Comparison of ENCODE assay signal across 12 cellular contexts in genomic region chr6:52904562-52905279, GRCh38. TPM values are rescaled to one million over a fixed set of nuclear protein-coding genes. Genes with fewer than 3 reads are reported as not detected.
A peak's percentile ranks its signal among the peaks of the same experiment; 100 is the strongest.
DNase-seq lines count a peak whose midpoint lies in the region; ATAC-seq and TF ChIP-seq lines count a peak whose summit lies in the region.
"Had no signal": no experiment of that assay in that cellular context is flagged by ENCODE, and none has a peak within 500 bp of the region (broad histone marks: within the 10 kb centered on the region; RNA-seq: fewer than 3 reads in every experiment).

No MANE protein-coding gene starts in this region.

- H3K36me3 Mint-ChIP-seq in activated CD8-positive, alpha-beta memory T cell treated with anti-CD3 and anti-CD28 coated beads, Interleukin-2, amount 10 ng/mL, durations not matched to agents 7 days and 5 days: no peaks in the 10 kb centered on the region
- H3K36me3 Mint-ChIP-seq: T-cell had no signal

- CTCF ChIA-PET in activated CD8-positive, alpha-beta memory T cell treated with anti-CD3 and anti-CD28 coated beads, Interleukin-2, amount 10 ng/mL, durations not matched to agents 7 days and 5 days (lab: Charles Lee): no interaction called here

- peaks cover 6% of the 10 kb centered on the region for H3K27me3 Mint-ChIP-seq in activated CD8-positive, alpha-beta memory T cell treated with anti-CD3 and anti-CD28 coated beads, Interleukin-2, amount 10 ng/mL, durations not matched to agents 7 days and 5 days

- in situ Hi-C loops in KBM-7 (cut with MboI; ENCODE audit: low pct_unique_long_range_greater_than_20kb, low sequenced_read_pairs): no loop called here
- in situ Hi-C loops in brain microvascular endothelial cell (cut with HindIII; ENCODE audit: low pct_ligation_motif_present, low sequenced_read_pairs): no loop called here

- ATAC-seq in mucosa of descending colon: peak; percentile 56
- ATAC-seq in HG03196 (IDR thresholded peaks at IDR 0.05; ENCODE audit: unreplicated experiment): no peak
- ATAC-seq in activated CD8-positive, alpha-beta memory T cell treated with anti-CD3 and anti-CD28 coated beads, Interleukin-2, amount 10 ng/mL, durations not matched to agents 7 days and 5 days: no peak
- no peak for ATAC-seq in GM19328 (IDR thresholded peaks at IDR 0.05; ENCODE audit: unreplicated experiment)
- ATAC-seq: T-cell had no signal

- no peaks in the 10 kb centered on the region for H3K4me1 ChIP-seq in mucosa of descending colon (ENCODE audit: low read depth)

- intact Hi-C loops in mucosa of descending colon (cut with DNase I, micrococcal nuclease): no loop called here

- no peak overlapping the region for H3K27ac Mint-ChIP-seq in activated CD8-positive, alpha-beta memory T cell treated with anti-CD3 and anti-CD28 coated beads, Interleukin-2, amount 10 ng/mL, durations not matched to agents 7 days and 5 days
- H3K27ac Mint-ChIP-seq: T-cell had no signal

- H3K4me1 Mint-ChIP-seq in activated CD8-positive, alpha-beta memory T cell treated with anti-CD3 and anti-CD28 coated beads, Interleukin-2, amount 10 ng/mL, durations not matched to agents 7 days and 5 days: no peaks in the 10 kb centered on the region
- H3K4me1 Mint-ChIP-seq: T-cell had no signal

- H3K27ac ChIP-seq in brain microvascular endothelial cell: no peak overlapping the region

- no peaks in the 10 kb centered on the region for H3K9me3 ChIP-seq in mucosa of descending colon

- TF ChIP-seq CTCF in brain microvascular endothelial cell (IDR thresholded peaks at IDR 0.05; ENCODE audit: low read depth, low read length, missing control alignments): peak; percentile 50
- peak; percentile 9 for TF ChIP-seq CTCF in mucosa of descending colon (IDR thresholded peaks at IDR 0.05)

- H3K27me3 ChIP-seq in brain microvascular endothelial cell (replicated peaks): no peaks in the 10 kb centered on the region

- no peaks in the 10 kb centered on the region for H3K9me3 Mint-ChIP-seq in activated CD8-positive, alpha-beta memory T cell treated with anti-CD3 and anti-CD28 coated beads, Interleukin-2, amount 10 ng/mL, durations not matched to agents 7 days and 5 days (ENCODE audit: low read depth)

- peak; percentile 43 for DNase-seq in ELR (ENCODE audit: low read depth)
- peak; percentile 9 for DNase-seq in KBM-7
- no peak for DNase-seq in brain microvascular endothelial cell
- DNase-seq in mucosa of descending colon: peak in 1 of 3 donors; percentile 13
- no peak for DNase-seq in activated CD8-positive, alpha-beta memory T cell treated with anti-CD3 and anti-CD28 coated beads, Interleukin-2, amount 10 ng/mL, durations not matched to agents 7 days and 5 days
- DNase-seq: activated gamma-delta T cell, NCI-H1694, T-cell had no signal

- H3K4me3 ChIP-seq in brain microvascular endothelial cell (ENCODE audit: low read depth, low read length): no peak overlapping the region
- no peak overlapping the region for H3K4me3 ChIP-seq in mucosa of descending colon

- no peaks in the 10 kb centered on the region for H3K36me3 ChIP-seq in brain microvascular endothelial cell (replicated peaks)
- H3K36me3 ChIP-seq in mucosa of descending colon (ENCODE audit: low read depth): no peaks in the 10 kb centered on the region

- H3K4me3 Mint-ChIP-seq in activated CD8-positive, alpha-beta memory T cell treated with anti-CD3 and anti-CD28 coated beads, Interleukin-2, amount 10 ng/mL, durations not matched to agents 7 days and 5 days: no peak overlapping the region
- H3K4me3 Mint-ChIP-seq: T-cell had no signal

RNA-seq across cellular contexts. Expression of gene GSTA3, which starts 4.8 kb away (rescaled TPM):
- total RNA-seq in mucosa of descending colon: not detected
- total RNA-seq in activated CD8-positive, alpha-beta memory T cell treated with anti-CD3 and anti-CD28 coated beads, Interleukin-2, amount 10 ng/mL, durations not matched to agents 7 days and 5 days: not detected
- total RNA-seq: myocyte, T-cell, ureter had no signal

Comparison
In these comparisons a context has a peak if more than half of its experiments do, and no peak if none do; other contexts are left out.
1. DNase-seq: peak in ELR (single experiment) and KBM-7 (single experiment); none in brain microvascular endothelial cell (single experiment) and activated CD8-positive, alpha-beta memory T cell treated with anti-CD3 and anti-CD28 coated beads, Interleukin-2, amount 10 ng/mL, durations not matched to agents 7 days and 5 days (single experiment).